Comparison of ENCODE assay signal across 19 cellular contexts in genomic region chr2:80149991-80150390, GRCh38.
"Had no signal": no experiment of that assay in that cellular context is flagged by ENCODE, and none has a peak within 500 bp of the region (broad histone marks: within the 10 kb centered on the region; RNA-seq: fewer than 3 reads in every experiment).

No MANE protein-coding gene starts in this region.

- H3K27ac ChIP-seq: PC-9 had no signal

- DNase-seq: activated CD4-positive, alpha-beta T cell treated with anti-CD3 and anti-CD28 coated beads for 48 hours; activated CD4-positive, alpha-beta T cell treated with anti-CD3 and anti-CD28 coated beads, Interleukin-2, amount 50 U/mL, for 4 hours; activated CD4-positive, CD25-positive, alpha-beta regulatory T cell treated with anti-CD3 and anti-CD28 coated beads, Interleukin-2, amount 50 U/mL, for 72 hours; activated CD8-positive, alpha-beta memory T cell treated with anti-CD3 and anti-CD28 coated beads, Interleukin-2, amount 10 ng/mL, durations not matched to agents 7 days and 5 days; activated effector memory CD4-positive, alpha-beta T cell treated with Interleukin-2 at 50 U/mL for 16 hours; activated naive CD4-positive, alpha-beta T cell; activated naive CD8-positive, alpha-beta T cell treated with anti-CD3 and anti-CD28 coated beads, Interleukin-2, amount 50 U/mL, for 24 hours; activated T-cell treated with anti-CD3 and anti-CD28 coated beads, Interleukin-2, amount 50 U/mL, for 24 hours; amygdala; NCI-H1092; NCI-H1436; NCI-H1694 treated with DMSO at 0.1 percent for 48 hours; NCI-H2029 treated with DMSO at 0.1 percent for 48 hours; NCI-H526; NCI-H82; PC-9; SHP77 treated with DMSO at 0.1 percent for 48 hours had no signal

- ATAC-seq: activated CD8-positive, alpha-beta memory T cell treated with anti-CD3 and anti-CD28 coated beads, Interleukin-2, amount 10 ng/mL, durations not matched to agents 7 days and 5 days; activated naive CD4-positive, alpha-beta T cell treated with anti-CD3 and anti-CD28 coated beads, Interleukin-2, amount 50 U/mL, for 72 hours; activated naive CD8-positive, alpha-beta T cell treated with anti-CD3 and anti-CD28 coated beads, Interleukin-2, amount 50 U/mL, for 24 hours; WTC11 had no signal

- H3K4me3 ChIP-seq: PC-9 had no signal
